Comparison of ENCODE assay signal across 19 cellular contexts in genomic region chr14:63288853-63289252, GRCh38. TPM values are rescaled to one million over a fixed set of nuclear protein-coding genes. Genes with fewer than 3 reads are reported as not detected.
DNase-seq lines count a peak whose midpoint lies in the region; ATAC-seq and TF ChIP-seq lines count a peak whose summit lies in the region.
"Had no signal": no experiment of that assay in that cellular context is flagged by ENCODE, and none has a peak within 500 bp of the region (broad histone marks: within the 10 kb centered on the region; RNA-seq: fewer than 3 reads in every experiment).

No MANE protein-coding gene starts in this region.

- H3K4me1 ChIP-seq in lower lobe of right lung = no peaks in the 10 kb centered on the region
- H3K4me1 ChIP-seq: SJSA1 had no signal

- no peak overlapping the region for H3K4me3 Mint-ChIP-seq in natural killer cell treated with Interleukin-12 subunit alpha and Interleukin-12 subunit beta and Interleukin-15 and Interleukin-18, amount 100 ng/mL, for 72 hours
- no peak overlapping the region for H3K4me3 Mint-ChIP-seq in natural killer cell
- H3K4me3 Mint-ChIP-seq: GM23338; T-helper 2 cell treated with Interferon-gamma antibody and Interleukin-4, amounts not matched to agents 5 μg/mL and 100 μg/mL, for 36 hours had no signal

- peaks cover 21% of the 10 kb centered on the region for H3K36me3 ChIP-seq in lower lobe of right lung
- H3K36me3 ChIP-seq: BLaER1 treated with 17β-estradiol and CSF1 and Interleukin-3, amounts not matched to agents 10 nM and 100 nM; SJSA1 had no signal

- H3K27ac Mint-ChIP-seq in natural killer cell treated with Interleukin-12 subunit alpha and Interleukin-12 subunit beta and Interleukin-15 and Interleukin-18, amount 100 ng/mL, for 72 hours = no peak overlapping the region
- no peak overlapping the region for H3K27ac Mint-ChIP-seq in natural killer cell
- H3K27ac Mint-ChIP-seq: GM23338; T-helper 2 cell treated with Interferon-gamma antibody and Interleukin-4, amounts not matched to agents 5 μg/mL and 100 μg/mL, for 36 hours had no signal

- peaks cover 0 to 6% of the 10 kb centered on the region in 2 donors for H3K4me1 Mint-ChIP-seq in natural killer cell treated with Interleukin-12 subunit alpha and Interleukin-12 subunit beta and Interleukin-15 and Interleukin-18, amount 100 ng/mL, for 72 hours (ENCODE audit: low read depth in 2 of 2)
- H3K4me1 Mint-ChIP-seq in natural killer cell = no peaks in the 10 kb centered on the region

- H3K27me3 ChIP-seq in lower lobe of right lung (ENCODE audit: low read depth) = no peaks in the 10 kb centered on the region
- H3K27me3 ChIP-seq: BLaER1 treated with 17β-estradiol and CSF1 and Interleukin-3, amounts not matched to agents 10 nM and 100 nM; SJSA1 had no signal

- no peak for DNase-seq in natural killer cell treated with Interleukin-12 subunit alpha and Interleukin-12 subunit beta and Interleukin-15 and Interleukin-18, amount 100 ng/mL, for 72 hours (ENCODE audit: low spot score)
- DNase-seq in natural killer cell (no peak), putamen (ENCODE audit: low spot score) (no peak), NCI-H2029 treated with DMSO at 0.1 percent for 48 hours (lab: John Stamatoyannopoulos, UW) (no peak), superior temporal gyrus (ENCODE audit: extremely low spot score) (no peak), lower lobe of right lung (no peak)
- DNase-seq: 8988T; DMS 273 treated with DMSO at 0.1 percent for 48 hours; KBM-7; NCI-H345; NK-92 treated with Interleukin-12 subunit alpha and Interleukin-12 subunit beta, amount 100 ng/mL, for 24 hours; SW 1271 had no signal

- no peak overlapping the region for H3K4me3 ChIP-seq in lower lobe of right lung
- H3K4me3 ChIP-seq: BLaER1 treated with 17β-estradiol and CSF1 and Interleukin-3, amounts not matched to agents 10 nM and 100 nM; GM23338; SJSA1 had no signal

- peaks cover 7 to 16% of the 10 kb centered on the region in 2 donors for H3K27me3 Mint-ChIP-seq in natural killer cell treated with Interleukin-12 subunit alpha and Interleukin-12 subunit beta and Interleukin-15 and Interleukin-18, amount 100 ng/mL, for 72 hours
- peaks cover 8 to 14% of the 10 kb centered on the region in 2 donors for H3K27me3 Mint-ChIP-seq in natural killer cell (ENCODE audit: low read depth in 2 of 2)

- no peaks in the 10 kb centered on the region for H3K9me3 ChIP-seq in lower lobe of right lung
- H3K9me3 ChIP-seq: SJSA1 had no signal

- H3K36me3 Mint-ChIP-seq in natural killer cell treated with Interleukin-12 subunit alpha and Interleukin-12 subunit beta and Interleukin-15 and Interleukin-18, amount 100 ng/mL, for 72 hours = no peaks in the 10 kb centered on the region
- no peaks in the 10 kb centered on the region for H3K36me3 Mint-ChIP-seq in natural killer cell

- ATAC-seq in natural killer cell treated with Interleukin-12 subunit alpha and Interleukin-12 subunit beta and Interleukin-15 and Interleukin-18, amount 100 ng/mL, for 72 hours = peak; percentile 67 to 89
- ATAC-seq in natural killer cell (no peak), GM21786 (IDR thresholded peaks at IDR 0.05; ENCODE audit: unreplicated experiment) (peak; percentile 83), HG03439 (IDR thresholded peaks at IDR 0.05; ENCODE audit: unreplicated experiment) (peak; percentile 53), lower lobe of right lung (no peak)

- intact Hi-C loops in natural killer cell (cut with micrococcal nuclease) = no loop called here
- intact Hi-C loops in lower lobe of right lung (cut with DNase I) = no loop called here

- TF ChIP-seq CTCF in natural killer cell (IDR thresholded peaks at IDR 0.05) = no peak
- no peak for TF ChIP-seq CTCF in lower lobe of right lung (IDR thresholded peaks at IDR 0.05)

- H3K27ac ChIP-seq in lower lobe of right lung = no peak overlapping the region
- H3K27ac ChIP-seq: BLaER1 treated with 17β-estradiol and CSF1 and Interleukin-3, amounts not matched to agents 10 nM and 100 nM; RWPE1; SJSA1 had no signal

- no peaks in the 10 kb centered on the region for H3K9me3 Mint-ChIP-seq in natural killer cell treated with Interleukin-12 subunit alpha and Interleukin-12 subunit beta and Interleukin-15 and Interleukin-18, amount 100 ng/mL, for 72 hours
- H3K9me3 Mint-ChIP-seq in natural killer cell = no peaks in the 10 kb centered on the region
- H3K9me3 Mint-ChIP-seq: GM23338; T-helper 2 cell treated with Interferon-gamma antibody and Interleukin-4, amounts not matched to agents 5 μg/mL and 100 μg/mL, for 36 hours had no signal

RNA-seq across cellular contexts. Expression of gene GPHB5, which starts 29.9 kb away (rescaled TPM):
- not detected for total RNA-seq in natural killer cell treated with Interleukin-12 subunit alpha and Interleukin-12 subunit beta and Interleukin-15 and Interleukin-18, amount 100 ng/mL, for 72 hours
- not detected for total RNA-seq in natural killer cell
- total RNA-seq in lower lobe of right lung = not detected
- total RNA-seq: GM23338, SJSA1 had no signal

Comparison
In these comparisons a context has a peak if more than half of its experiments do, and no peak if none do; other contexts are left out.
1. ATAC-seq: peak in natural killer cell treated with Interleukin-12 subunit alpha and Interleukin-12 subunit beta and Interleukin-15 and Interleukin-18, amount 100 ng/mL, for 72 hours (2 of 2), GM21786 (single experiment) and HG03439 (single experiment); none in natural killer cell (0 of 3) and lower lobe of right lung (0 of 2).